ENCODE assay signal across 19 cellular contexts in the genomic region with DNA sequence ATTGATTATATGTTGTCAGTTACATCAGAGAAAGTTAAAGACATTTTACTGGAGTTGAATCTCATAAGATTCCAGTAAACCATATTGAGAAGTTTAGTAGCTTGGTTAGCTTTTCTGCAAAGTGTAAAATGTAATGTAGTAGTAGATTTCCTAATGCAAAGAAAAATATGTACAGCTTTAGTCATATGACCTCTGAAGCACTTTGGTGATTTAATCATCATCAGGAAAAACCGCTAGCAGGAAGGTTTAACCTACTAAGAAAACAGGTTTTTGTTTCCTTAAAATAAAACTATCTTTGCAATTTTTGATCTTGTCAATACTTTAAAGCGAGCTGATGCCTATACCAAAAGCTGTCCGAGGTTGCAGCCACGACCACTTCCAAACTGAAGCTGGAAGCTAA.
"Had no signal": no experiment of that assay in that cellular context is flagged by ENCODE, and none has a peak within 500 bp of the region (broad histone marks: within the 10 kb centered on the region; RNA-seq: fewer than 3 reads in every experiment).

No MANE protein-coding gene starts in this region.

- H3K36me3 ChIP-seq: gastrocnemius medialis, heart right ventricle, neural progenitor cell, pancreas, thyroid gland had no signal

- H3K4me1 ChIP-seq: heart right ventricle, thyroid gland had no signal

- DNase-seq: activated CD4-positive, alpha-beta T cell treated with anti-CD3 and anti-CD28 coated beads for 4 hours; activated gamma-delta T cell treated with Interleukin-2 at 50 U/mL for 16 hours; activated naive CD8-positive, alpha-beta T cell treated with anti-CD3 and anti-CD28 coated beads for 36 hours; aorta; central memory CD4-positive, alpha-beta T cell; effector CD4-positive, alpha-beta T cell; gastrocnemius medialis; heart right ventricle; naive B cell; pancreas; stimulated activated CD4-positive, alpha-beta T cell treated with anti-CD3 and anti-CD28 coated beads, Interleukin-2, amount 100 ng/mL, for 48 hours; stimulated activated naive B cell treated with anti-CD40 and anti-IgM and Interleukin-4, amounts not matched to agents 10 μg/mL and 1 μg/mL and 100 μg/mL, for 72 hours; thyroid gland had no signal

- H3K9me3 ChIP-seq: gastrocnemius medialis, heart right ventricle, pancreas, thyroid gland had no signal

- FAIRE-seq: keratinocyte, pancreas, urothelium cell line had no signal

- H3K4me3 ChIP-seq: coronary artery, gastrocnemius medialis, heart right ventricle, neural progenitor cell, pancreas, thyroid gland had no signal

- H3K4me3 Mint-ChIP-seq: activated naive CD8-positive, alpha-beta T cell treated with anti-CD3 and anti-CD28 coated beads for 36 hours; naive B cell; neural progenitor cell; stimulated activated naive B cell treated with anti-CD40 and anti-IgM and Interleukin-4, amounts not matched to agents 10 μg/mL and 1 μg/mL and 100 μg/mL, for 72 hours; T-helper 1 cell treated with Interleukin-12 subunit alpha and Interleukin-12 subunit beta and Interleukin-4 antibody, amounts not matched to agents 30 μg/mL and 1 μg/mL, for 36 hours had no signal

- H3K4me1 Mint-ChIP-seq: activated naive CD8-positive, alpha-beta T cell treated with anti-CD3 and anti-CD28 coated beads for 36 hours; naive B cell; stimulated activated naive B cell treated with anti-CD40 and anti-IgM and Interleukin-4, amounts not matched to agents 10 μg/mL and 1 μg/mL and 100 μg/mL, for 72 hours had no signal

- H3K4me2 ChIP-seq: neural progenitor cell had no signal

- H3K9me3 Mint-ChIP-seq: activated naive CD8-positive, alpha-beta T cell treated with anti-CD3 and anti-CD28 coated beads for 36 hours; naive B cell; neural progenitor cell; stimulated activated naive B cell treated with anti-CD40 and anti-IgM and Interleukin-4, amounts not matched to agents 10 μg/mL and 1 μg/mL and 100 μg/mL, for 72 hours; T-helper 1 cell treated with Interleukin-12 subunit alpha and Interleukin-12 subunit beta and Interleukin-4 antibody, amounts not matched to agents 30 μg/mL and 1 μg/mL, for 36 hours had no signal

- H3K36me3 Mint-ChIP-seq: activated naive CD8-positive, alpha-beta T cell treated with anti-CD3 and anti-CD28 coated beads for 36 hours; naive B cell; neural progenitor cell; stimulated activated naive B cell treated with anti-CD40 and anti-IgM and Interleukin-4, amounts not matched to agents 10 μg/mL and 1 μg/mL and 100 μg/mL, for 72 hours had no signal

- H3K27me3 ChIP-seq: gastrocnemius medialis, heart right ventricle, neural progenitor cell, pancreas, thyroid gland had no signal

- H3K27me3 Mint-ChIP-seq: activated naive CD8-positive, alpha-beta T cell treated with anti-CD3 and anti-CD28 coated beads for 36 hours; naive B cell; stimulated activated naive B cell treated with anti-CD40 and anti-IgM and Interleukin-4, amounts not matched to agents 10 μg/mL and 1 μg/mL and 100 μg/mL, for 72 hours had no signal

- H3K27ac ChIP-seq: coronary artery, gastrocnemius medialis, heart right ventricle, neural progenitor cell, pancreas, thyroid gland had no signal

- H3K27ac Mint-ChIP-seq: activated naive CD8-positive, alpha-beta T cell treated with anti-CD3 and anti-CD28 coated beads for 36 hours; naive B cell; neural progenitor cell; T-helper 1 cell treated with Interleukin-12 subunit alpha and Interleukin-12 subunit beta and Interleukin-4 antibody, amounts not matched to agents 30 μg/mL and 1 μg/mL, for 36 hours had no signal

- H3K9ac ChIP-seq: neural progenitor cell had no signal

- ATAC-seq: gastrocnemius medialis; heart right ventricle; left lobe of liver; pancreas; stimulated activated naive B cell treated with anti-CD40 and anti-IgM and Interleukin-4, amounts not matched to agents 10 μg/mL and 1 μg/mL and 100 μg/mL, for 72 hours had no signal
